25 cellular contexts compared by ENCODE assay signal in the genomic region with DNA sequence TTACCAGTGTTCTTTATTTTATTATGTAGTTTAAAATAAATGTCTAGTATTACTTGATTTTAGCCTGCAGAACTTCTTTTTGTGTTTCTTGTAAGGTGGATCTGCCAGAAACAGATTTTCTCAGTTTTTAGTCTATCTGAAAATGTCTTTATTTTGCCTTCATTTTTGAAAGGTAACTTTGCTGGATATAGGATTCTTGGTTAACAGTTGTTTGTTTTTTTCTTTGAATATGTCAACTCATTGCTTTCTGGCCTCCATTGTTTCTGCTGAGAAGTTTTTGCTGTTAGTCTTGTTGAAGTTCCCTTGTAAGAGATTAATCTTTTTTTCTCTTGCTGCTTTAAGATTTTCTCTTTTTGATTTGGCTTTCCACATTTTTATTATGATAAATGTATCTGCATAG.
"Had no signal": no experiment of that assay in that cellular context is flagged by ENCODE, and none has a peak within 500 bp of the region (broad histone marks: within the 10 kb centered on the region; RNA-seq: fewer than 3 reads in every experiment).

No MANE protein-coding gene starts in this region.

- H3K9ac ChIP-seq: neural progenitor cell, parathyroid adenoma had no signal

- H3K4me3 ChIP-seq: hepatocyte, left lung, lower lobe of right lung, neural progenitor cell, psoas muscle, skin epidermis, spleen, tibial nerve, uterus had no signal

- H3K4me1 Mint-ChIP-seq: nephron progenitor cell, neural progenitor cell had no signal

- H3K4me3 Mint-ChIP-seq: nephron progenitor cell; neural progenitor cell; stimulated activated naive CD8-positive, alpha-beta T cell treated with anti-CD3 and anti-CD28 coated beads, Interleukin-15, Interleukin-2, amounts not matched to agents 100 ng/mL and 50 ng/mL, for 24 hours; type B pancreatic cell had no signal

- H3K4me1 ChIP-seq: left lung, lower lobe of right lung, neural progenitor cell, parathyroid adenoma, psoas muscle, spleen, uterus had no signal

- H3K27ac Mint-ChIP-seq: naive thymus-derived CD8-positive, alpha-beta T cell; nephron progenitor cell; neural progenitor cell; stimulated activated effector memory CD8-positive, alpha-beta T cell treated with anti-CD3 and anti-CD28 coated beads, Interleukin-12 subunit alpha, Interleukin-12 subunit beta, amount 100 ng/mL, for 72 hours; type B pancreatic cell had no signal

- H3K27me3 Mint-ChIP-seq: naive thymus-derived CD8-positive, alpha-beta T cell; stimulated activated naive CD8-positive, alpha-beta T cell treated with anti-CD3 and anti-CD28 coated beads, Interleukin-15, Interleukin-2, amounts not matched to agents 100 ng/mL and 50 ng/mL, for 24 hours; type B pancreatic cell had no signal

- H3K27ac ChIP-seq: hepatocyte, left lung, lower lobe of right lung, neural progenitor cell, neutrophil, parathyroid adenoma, psoas muscle, skin epidermis, spleen, tibial nerve, uterus had no signal

- H3K27me3 ChIP-seq: hepatocyte, left lung, neural progenitor cell, neutrophil, spleen, tibial nerve, uterus had no signal

- H3K9me3 ChIP-seq: uterus had no signal

- DNase-seq: left colon; left lung; lower lobe of right lung; mammary epithelial cell; mesenchymal stem cell; naive thymus-derived CD8-positive, alpha-beta T cell; nephron progenitor cell; occipital lobe; psoas muscle; spleen; stimulated activated CD4-positive, alpha-beta T cell treated with anti-CD3 and anti-CD28 coated beads, Interleukin-4, amount 100 ng/mL, for 24 hours; stimulated activated naive CD4-positive, alpha-beta T cell; substantia nigra; uterus had no signal

- ATAC-seq: left colon; left lung; lower lobe of right lung; naive thymus-derived CD8-positive, alpha-beta T cell; psoas muscle; sciatic nerve; stimulated activated effector memory CD8-positive, alpha-beta T cell treated with anti-CD3 and anti-CD28 coated beads, Interleukin-12 subunit alpha, Interleukin-12 subunit beta, amount 100 ng/mL, for 72 hours had no signal

- H3K36me3 ChIP-seq: uterus had no signal

- FAIRE-seq: keratinocyte had no signal
